1 cellular context compared by ENCODE assay signal in genomic region chr13:50081106-50081898, GRCh38.
TF ChIP-seq lines count a peak whose summit lies in the region.

No MANE protein-coding gene starts in this region.

TF ChIP-seq in GM12878, 131 proteins besides CTCF, POLR2A, EP300 and RAD21 (continued from another document and continues in another):
- TF ChIP-seq E4F1 (IDR thresholded peaks at IDR 0.05; ENCODE audit: borderline replicate concordance, partially characterized antibody) (no peak), IKZF2 (IDR thresholded peaks at IDR 0.05) (peak; percentile 54), TBL1XR1 (IDR thresholded peaks at IDR 0.05; ENCODE audit: low read depth, low read length) (no peak), RUNX3 (IDR thresholded peaks at IDR 0.05; ENCODE audit: low read length) (peak; percentile 17; the same call in 1 of the 2 replicates), CBX5 (IDR thresholded peaks at IDR 0.05; ENCODE audit: low read depth) (peak; percentile 4; the same call in 1 of the 2 replicates), RAD51 (IDR thresholded peaks at IDR 0.05) (no peak), ZNF622 (IDR thresholded peaks at IDR 0.05) (no peak), SIN3A (IDR thresholded peaks at IDR 0.05; ENCODE audit: low read depth, low read length) (0 out of 2 replicates have a peak, but pooled peaks have one; percentile 25), MTA3 (IDR thresholded peaks at IDR 0.05; ENCODE audit: borderline replicate concordance, low read length) (0 out of 2 replicates have a peak, but pooled peaks have one; percentile 7), HDAC2 (IDR thresholded peaks at IDR 0.05) (no peak), MEF2B (IDR thresholded peaks at IDR 0.05; ENCODE audit: partially characterized antibody, poor library complexity, severe bottlenecking) (no peak), ASH2L (IDR thresholded peaks at IDR 0.05; ENCODE audit: borderline replicate concordance, low read depth) (0 out of 2 replicates have a peak, but pooled peaks have one; percentile 20), FOXM1 (IDR thresholded peaks at IDR 0.05; ENCODE audit: low read depth, low read length) (no peak), CHD4 (IDR thresholded peaks at IDR 0.05) (no peak), POLR2AphosphoS5 (IDR thresholded peaks at IDR 0.05; ENCODE audit: low read length) (peak; percentile 43; the same call in 1 of the 2 replicates), BHLHE40 (IDR thresholded peaks at IDR 0.05; ENCODE audit: borderline replicate concordance in 1 of 2, low read depth in 2 of 2, low read length in 1 of 2) (peak in 1 of 2 experiments; percentile 66; a peak in 1 of 4 replicates), BACH1 (IDR thresholded peaks at IDR 0.05; ENCODE audit: borderline replicate concordance) (peak; percentile 49; the same call in 1 of the 2 replicates), ATF2 (IDR thresholded peaks at IDR 0.05; ENCODE audit: low read length) (no peak), MEF2A (IDR thresholded peaks at IDR 0.05; ENCODE audit: insufficient read depth, low read depth, low read length) (no peak), FOXK2 (IDR thresholded peaks at IDR 0.05) (no peak), NRF1 (conservative IDR thresholded peaks at IDR 0.05; ENCODE audit: low read depth, low read length) (no peak), CHD2 (IDR thresholded peaks at IDR 0.05; ENCODE audit: borderline replicate concordance, low read depth, low read length) (peak; percentile 52), NKRF (conservative IDR thresholded peaks at IDR 0.05) (peak; percentile 96), TCF7 (IDR thresholded peaks at IDR 0.05; ENCODE audit: borderline replicate concordance) (no peak), ATF3 (IDR thresholded peaks at IDR 0.05; ENCODE audit: borderline replicate concordance, extremely low read depth, low read depth, low read length) (no peak), ELK1 (IDR thresholded peaks at IDR 0.05; ENCODE audit: low read depth, low read length) (no peak), IRF4 (IDR thresholded peaks at IDR 0.05; ENCODE audit: low read depth, low read length) (no peak), MTA2 (IDR thresholded peaks at IDR 0.05; ENCODE audit: low read depth) (no peak), GABPA (IDR thresholded peaks at IDR 0.05; ENCODE audit: low read depth) (no peak), RCOR1 (conservative IDR thresholded peaks at IDR 0.05; ENCODE audit: low read depth, low read length) (no peak), HDGF (IDR thresholded peaks at IDR 0.05) (no peak), NBN (IDR thresholded peaks at IDR 0.05) (peak; percentile 69; the same call in 1 of the 2 replicates), SREBF1 (IDR thresholded peaks at IDR 0.05; ENCODE audit: low read length) (no peak), YY1 (IDR thresholded peaks at IDR 0.05; ENCODE audit: low read depth, low read length) (peak; percentile 28), NFIC (IDR thresholded peaks at IDR 0.05; ENCODE audit: low read depth, low read length) (no peak), IRF5 (IDR thresholded peaks at IDR 0.05; ENCODE audit: borderline replicate concordance) (no peak), STAT3 (IDR thresholded peaks at IDR 0.05; ENCODE audit: low read depth, low read length) (no peak), ZBTB33 (IDR thresholded peaks at IDR 0.05) (no peak), NR2C1 (IDR thresholded peaks at IDR 0.05) (no peak), ZBTB11 (CRISPR knock-in tag; IDR thresholded peaks at IDR 0.05) (no peak), SUZ12 (IDR thresholded peaks at IDR 0.05; ENCODE audit: unreplicated experiment) (no peak), ZZZ3 (IDR thresholded peaks at IDR 0.05; ENCODE audit: control insufficient read depth, insufficient read length, low read depth) (no peak), SKIL (IDR thresholded peaks at IDR 0.05; ENCODE audit: low read depth, poor library complexity, severe bottlenecking) (no peak), HCFC1 (IDR thresholded peaks at IDR 0.05; ENCODE audit: low read length) (no peak), TCF3 (IDR thresholded peaks at IDR 0.05; ENCODE audit: borderline replicate concordance, insufficient read depth, low read depth, low read length) (no peak), KAT2A (conservative IDR thresholded peaks at IDR 0.05; ENCODE audit: control insufficient read depth, low read depth, low read length) (no peak), USF1 (IDR thresholded peaks at IDR 0.05; ENCODE audit: borderline replicate concordance, extremely low read length, insufficient read depth, low read depth, low read length) (no peak), RBBP5 (conservative IDR thresholded peaks at IDR 0.05) (no peak)
